ENCODE assay signal across 1 cellular context in the genomic region with DNA sequence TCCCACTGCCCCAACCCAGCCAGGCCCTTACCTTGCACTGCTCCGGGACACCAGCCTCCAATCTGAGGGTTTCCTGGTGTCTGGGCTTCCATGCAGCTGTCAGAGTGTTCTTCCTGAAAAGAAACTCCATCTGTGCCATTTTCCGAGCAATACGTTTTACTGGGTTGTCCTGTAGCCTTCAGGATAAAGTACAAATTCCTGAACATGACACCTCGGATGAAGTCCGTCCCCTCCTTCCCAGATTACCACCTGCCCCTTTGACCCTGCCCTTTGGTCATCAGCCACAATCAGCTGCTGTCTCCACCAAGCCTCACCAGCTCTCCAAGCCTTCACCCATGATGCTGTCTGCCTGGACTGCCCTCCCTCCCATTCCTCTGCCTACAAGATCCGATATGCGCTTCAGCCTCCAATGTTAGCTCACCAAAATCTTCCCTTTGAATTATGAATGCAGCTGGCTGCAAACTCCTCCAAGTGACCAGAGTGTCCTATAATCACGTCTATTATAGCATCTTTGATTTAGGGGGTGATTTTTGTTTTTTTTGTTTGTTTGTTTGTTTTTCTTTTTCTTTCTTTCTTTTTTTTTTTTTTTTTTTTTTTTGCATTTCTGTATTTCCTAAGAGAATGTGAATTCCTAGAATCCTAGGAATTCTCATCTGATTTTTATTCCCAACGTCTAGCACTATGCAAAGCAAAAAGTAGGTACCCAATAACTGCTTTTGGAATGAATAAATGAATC.
A peak's percentile ranks its signal among the peaks of the same experiment; 100 is the strongest.
TF ChIP-seq lines count a peak whose summit lies in the region.

No MANE protein-coding gene starts in this region.

TF ChIP-seq in HepG2, 621 proteins besides CTCF, POLR2A, EP300 and RAD21 (continued from another document and continues in another):
- TF ChIP-seq, protein P1, sequence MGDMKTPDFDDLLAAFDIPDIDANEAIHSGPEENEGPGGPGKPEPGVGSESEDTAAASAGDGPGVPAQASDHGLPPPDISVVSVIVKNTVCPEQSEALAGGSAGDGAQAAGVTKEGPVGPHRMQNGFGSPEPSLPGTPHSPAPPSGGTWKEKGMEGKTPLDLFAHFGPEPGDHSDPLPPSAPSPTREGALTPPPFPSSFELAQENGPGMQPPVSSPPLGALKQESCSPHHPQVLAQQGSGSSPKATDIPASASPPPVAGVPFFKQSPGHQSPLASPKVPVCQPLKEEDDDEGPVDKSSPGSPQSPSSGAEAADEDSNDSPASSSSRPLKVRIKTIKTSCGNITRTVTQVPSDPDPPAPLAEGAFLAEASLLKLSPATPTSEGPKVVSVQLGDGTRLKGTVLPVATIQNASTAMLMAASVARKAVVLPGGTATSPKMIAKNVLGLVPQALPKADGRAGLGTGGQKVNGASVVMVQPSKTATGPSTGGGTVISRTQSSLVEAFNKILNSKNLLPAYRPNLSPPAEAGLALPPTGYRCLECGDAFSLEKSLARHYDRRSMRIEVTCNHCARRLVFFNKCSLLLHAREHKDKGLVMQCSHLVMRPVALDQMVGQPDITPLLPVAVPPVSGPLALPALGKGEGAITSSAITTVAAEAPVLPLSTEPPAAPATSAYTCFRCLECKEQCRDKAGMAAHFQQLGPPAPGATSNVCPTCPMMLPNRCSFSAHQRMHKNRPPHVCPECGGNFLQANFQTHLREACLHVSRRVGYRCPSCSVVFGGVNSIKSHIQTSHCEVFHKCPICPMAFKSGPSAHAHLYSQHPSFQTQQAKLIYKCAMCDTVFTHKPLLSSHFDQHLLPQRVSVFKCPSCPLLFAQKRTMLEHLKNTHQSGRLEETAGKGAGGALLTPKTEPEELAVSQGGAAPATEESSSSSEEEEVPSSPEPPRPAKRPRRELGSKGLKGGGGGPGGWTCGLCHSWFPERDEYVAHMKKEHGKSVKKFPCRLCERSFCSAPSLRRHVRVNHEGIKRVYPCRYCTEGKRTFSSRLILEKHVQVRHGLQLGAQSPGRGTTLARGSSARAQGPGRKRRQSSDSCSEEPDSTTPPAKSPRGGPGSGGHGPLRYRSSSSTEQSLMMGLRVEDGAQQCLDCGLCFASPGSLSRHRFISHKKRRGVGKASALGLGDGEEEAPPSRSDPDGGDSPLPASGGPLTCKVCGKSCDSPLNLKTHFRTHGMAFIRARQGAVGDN (CRISPR knock-in tag; IDR thresholded peaks at IDR 0.05) = peak; percentile 68
- TF ChIP-seq SRSF4 (IDR thresholded peaks at IDR 0.05; ENCODE audit: low read depth, low read length, poor library complexity, severe bottlenecking) (no peak), POLR2AphosphoS2 (IDR thresholded peaks at IDR 0.05; ENCODE audit: low read depth, low read length) (no peak), ZFP1 (CRISPR knock-in tag; IDR thresholded peaks at IDR 0.05) (no peak; the same call in 1 of the 2 replicates), SIX1 (CRISPR knock-in tag; IDR thresholded peaks at IDR 0.05; ENCODE audit: borderline replicate concordance) (peak; percentile 85; the same call in 1 of the 2 replicates), ZNF598 (CRISPR knock-in tag; IDR thresholded peaks at IDR 0.05; ENCODE audit: borderline replicate concordance) (no peak), ERF (CRISPR knock-in tag; IDR thresholded peaks at IDR 0.05) (peak; percentile 91), ATF7-NPFF (CRISPR knock-in tag; IDR thresholded peaks at IDR 0.05; ENCODE audit: low read depth) (0 out of 2 replicates have a peak, but pooled peaks have one; percentile 70), IKZF4 (CRISPR knock-in tag; IDR thresholded peaks at IDR 0.05; ENCODE audit: borderline replicate concordance, low read depth, not compliant biosample characterization) (no peak), SOX13 (IDR thresholded peaks at IDR 0.05) (0 out of 2 replicates have a peak, but pooled peaks have one; percentile 16), SOX13 (CRISPR knock-in tag; conservative IDR thresholded peaks at IDR 0.05 in 1 of 2, IDR thresholded peaks at IDR 0.05 in 1 of 2) (peak in 1 of 2 experiments; percentile 87; a peak in 2 of 4 replicates), HMG20A (CRISPR knock-in tag; IDR thresholded peaks at IDR 0.05; ENCODE audit: borderline replicate concordance) (peak; percentile 85), NCOA5 (CRISPR knock-in tag; IDR thresholded peaks at IDR 0.05) (no peak), FOSL2 (CRISPR knock-in tag; IDR thresholded peaks at IDR 0.05) (peak; percentile 87), ZNF263 (CRISPR knock-in tag; IDR thresholded peaks at IDR 0.05) (no peak), JARID2 (CRISPR knock-in tag; IDR thresholded peaks at IDR 0.05; ENCODE audit: insufficient replicate concordance) (no peak), TCF7 (IDR thresholded peaks at IDR 0.05; ENCODE audit: low read depth) (peak; percentile 61), ZNF30 (CRISPR knock-in tag; IDR thresholded peaks at IDR 0.05) (no peak), SMAD3 (CRISPR knock-in tag; IDR thresholded peaks at IDR 0.05) (peak; percentile 68; the same call in 1 of the 2 replicates), ZFP37 (CRISPR knock-in tag; IDR thresholded peaks at IDR 0.05; ENCODE audit: borderline replicate concordance) (0 out of 2 replicates have a peak, but pooled peaks have one; percentile 18), CBX5 (CRISPR knock-in tag; IDR thresholded peaks at IDR 0.05; ENCODE audit: borderline replicate concordance) (peak; percentile 90; the same call in 1 of the 2 replicates), ZMYM3 (CRISPR knock-in tag; IDR thresholded peaks at IDR 0.05) (peak; percentile 93), CBX1 (IDR thresholded peaks at IDR 0.05; ENCODE audit: low read depth) (no peak), SRSF1 (optimal IDR thresholded peaks at IDR 0.05; ENCODE audit: low read depth, low read length) (no peak), ZKSCAN5 (CRISPR knock-in tag; IDR thresholded peaks at IDR 0.05) (no peak), ZNF10 (CRISPR knock-in tag; IDR thresholded peaks at IDR 0.05; ENCODE audit: borderline replicate concordance, low read depth) (no peak), PHF5A (CRISPR knock-in tag; IDR thresholded peaks at IDR 0.05; ENCODE audit: low read depth, unreplicated experiment) (no peak), ZNF772 (CRISPR knock-in tag; IDR thresholded peaks at IDR 0.05) (peak; percentile 85), RBM22 (optimal IDR thresholded peaks at IDR 0.05; ENCODE audit: low read length) (no peak), ZNF709 (CRISPR knock-in tag; IDR thresholded peaks at IDR 0.05) (0 out of 2 replicates have a peak, but pooled peaks have one; percentile 13), CEBPB (IDR thresholded peaks at IDR 0.05; ENCODE audit: borderline replicate concordance, low read depth, low read length) (no peak), KMT2B (CRISPR knock-in tag; IDR thresholded peaks at IDR 0.05) (peak; percentile 59; the same call in 1 of the 2 replicates), DNMT3B (CRISPR knock-in tag; conservative IDR thresholded peaks at IDR 0.05) (no peak), ZNF460 (CRISPR knock-in tag; IDR thresholded peaks at IDR 0.05; ENCODE audit: borderline replicate concordance) (peak; percentile 12; the same call in 1 of the 2 replicates), ZNF234 (CRISPR knock-in tag; conservative IDR thresholded peaks at IDR 0.05) (no peak), SRF (IDR thresholded peaks at IDR 0.05; ENCODE audit: low read depth, low read length) (no peak; the same call in 1 of the 2 replicates), ZNF205 (CRISPR knock-in tag; IDR thresholded peaks at IDR 0.05) (peak; percentile 77; the same call in 1 of the 2 replicates)
- TF ChIP-seq, protein P2, sequence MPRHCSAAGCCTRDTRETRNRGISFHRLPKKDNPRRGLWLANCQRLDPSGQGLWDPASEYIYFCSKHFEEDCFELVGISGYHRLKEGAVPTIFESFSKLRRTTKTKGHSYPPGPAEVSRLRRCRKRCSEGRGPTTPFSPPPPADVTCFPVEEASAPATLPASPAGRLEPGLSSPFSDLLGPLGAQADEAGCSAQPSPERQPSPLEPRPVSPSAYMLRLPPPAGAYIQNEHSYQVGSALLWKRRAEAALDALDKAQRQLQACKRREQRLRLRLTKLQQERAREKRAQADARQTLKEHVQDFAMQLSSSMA (CRISPR knock-in tag; IDR thresholded peaks at IDR 0.05) = no peak
- TF ChIP-seq, protein P3, sequence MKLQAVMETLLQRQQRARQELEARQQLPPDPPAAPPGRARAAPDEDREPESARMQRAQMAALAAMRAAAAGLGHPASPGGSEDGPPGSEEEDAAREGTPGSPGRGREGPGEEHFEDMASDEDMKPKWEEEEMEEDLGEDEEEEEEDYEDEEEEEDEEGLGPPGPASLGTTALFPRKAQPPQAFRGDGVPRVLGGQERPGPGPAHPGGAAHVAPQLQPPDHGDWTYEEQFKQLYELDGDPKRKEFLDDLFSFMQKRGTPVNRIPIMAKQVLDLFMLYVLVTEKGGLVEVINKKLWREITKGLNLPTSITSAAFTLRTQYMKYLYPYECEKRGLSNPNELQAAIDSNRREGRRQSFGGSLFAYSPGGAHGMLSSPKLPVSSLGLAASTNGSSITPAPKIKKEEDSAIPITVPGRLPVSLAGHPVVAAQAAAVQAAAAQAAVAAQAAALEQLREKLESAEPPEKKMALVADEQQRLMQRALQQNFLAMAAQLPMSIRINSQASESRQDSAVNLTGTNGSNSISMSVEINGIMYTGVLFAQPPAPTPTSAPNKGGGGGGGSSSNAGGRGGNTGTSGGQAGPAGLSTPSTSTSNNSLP (IDR thresholded peaks at IDR 0.05; ENCODE audit: low read depth, low read length) = peak; percentile 78
- TF ChIP-seq, protein P4, sequence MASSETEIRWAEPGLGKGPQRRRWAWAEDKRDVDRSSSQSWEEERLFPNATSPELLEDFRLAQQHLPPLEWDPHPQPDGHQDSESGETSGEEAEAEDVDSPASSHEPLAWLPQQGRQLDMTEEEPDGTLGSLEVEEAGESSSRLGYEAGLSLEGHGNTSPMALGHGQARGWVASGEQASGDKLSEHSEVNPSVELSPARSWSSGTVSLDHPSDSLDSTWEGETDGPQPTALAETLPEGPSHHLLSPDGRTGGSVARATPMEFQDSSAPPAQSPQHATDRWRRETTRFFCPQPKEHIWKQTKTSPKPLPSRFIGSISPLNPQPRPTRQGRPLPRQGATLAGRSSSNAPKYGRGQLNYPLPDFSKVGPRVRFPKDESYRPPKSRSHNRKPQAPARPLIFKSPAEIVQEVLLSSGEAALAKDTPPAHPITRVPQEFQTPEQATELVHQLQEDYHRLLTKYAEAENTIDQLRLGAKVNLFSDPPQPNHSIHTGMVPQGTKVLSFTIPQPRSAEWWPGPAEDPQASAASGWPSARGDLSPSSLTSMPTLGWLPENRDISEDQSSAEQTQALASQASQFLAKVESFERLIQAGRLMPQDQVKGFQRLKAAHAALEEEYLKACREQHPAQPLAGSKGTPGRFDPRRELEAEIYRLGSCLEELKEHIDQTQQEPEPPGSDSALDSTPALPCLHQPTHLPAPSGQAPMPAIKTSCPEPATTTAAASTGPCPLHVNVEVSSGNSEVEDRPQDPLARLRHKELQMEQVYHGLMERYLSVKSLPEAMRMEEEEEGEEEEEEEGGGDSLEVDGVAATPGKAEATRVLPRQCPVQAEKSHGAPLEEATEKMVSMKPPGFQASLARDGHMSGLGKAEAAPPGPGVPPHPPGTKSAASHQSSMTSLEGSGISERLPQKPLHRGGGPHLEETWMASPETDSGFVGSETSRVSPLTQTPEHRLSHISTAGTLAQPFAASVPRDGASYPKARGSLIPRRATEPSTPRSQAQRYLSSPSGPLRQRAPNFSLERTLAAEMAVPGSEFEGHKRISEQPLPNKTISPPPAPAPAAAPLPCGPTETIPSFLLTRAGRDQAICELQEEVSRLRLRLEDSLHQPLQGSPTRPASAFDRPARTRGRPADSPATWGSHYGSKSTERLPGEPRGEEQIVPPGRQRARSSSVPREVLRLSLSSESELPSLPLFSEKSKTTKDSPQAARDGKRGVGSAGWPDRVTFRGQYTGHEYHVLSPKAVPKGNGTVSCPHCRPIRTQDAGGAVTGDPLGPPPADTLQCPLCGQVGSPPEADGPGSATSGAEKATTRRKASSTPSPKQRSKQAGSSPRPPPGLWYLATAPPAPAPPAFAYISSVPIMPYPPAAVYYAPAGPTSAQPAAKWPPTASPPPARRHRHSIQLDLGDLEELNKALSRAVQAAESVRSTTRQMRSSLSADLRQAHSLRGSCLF (CRISPR knock-in tag; IDR thresholded peaks at IDR 0.05; ENCODE audit: borderline replicate concordance) = no peak
- TF ChIP-seq, protein P5, sequence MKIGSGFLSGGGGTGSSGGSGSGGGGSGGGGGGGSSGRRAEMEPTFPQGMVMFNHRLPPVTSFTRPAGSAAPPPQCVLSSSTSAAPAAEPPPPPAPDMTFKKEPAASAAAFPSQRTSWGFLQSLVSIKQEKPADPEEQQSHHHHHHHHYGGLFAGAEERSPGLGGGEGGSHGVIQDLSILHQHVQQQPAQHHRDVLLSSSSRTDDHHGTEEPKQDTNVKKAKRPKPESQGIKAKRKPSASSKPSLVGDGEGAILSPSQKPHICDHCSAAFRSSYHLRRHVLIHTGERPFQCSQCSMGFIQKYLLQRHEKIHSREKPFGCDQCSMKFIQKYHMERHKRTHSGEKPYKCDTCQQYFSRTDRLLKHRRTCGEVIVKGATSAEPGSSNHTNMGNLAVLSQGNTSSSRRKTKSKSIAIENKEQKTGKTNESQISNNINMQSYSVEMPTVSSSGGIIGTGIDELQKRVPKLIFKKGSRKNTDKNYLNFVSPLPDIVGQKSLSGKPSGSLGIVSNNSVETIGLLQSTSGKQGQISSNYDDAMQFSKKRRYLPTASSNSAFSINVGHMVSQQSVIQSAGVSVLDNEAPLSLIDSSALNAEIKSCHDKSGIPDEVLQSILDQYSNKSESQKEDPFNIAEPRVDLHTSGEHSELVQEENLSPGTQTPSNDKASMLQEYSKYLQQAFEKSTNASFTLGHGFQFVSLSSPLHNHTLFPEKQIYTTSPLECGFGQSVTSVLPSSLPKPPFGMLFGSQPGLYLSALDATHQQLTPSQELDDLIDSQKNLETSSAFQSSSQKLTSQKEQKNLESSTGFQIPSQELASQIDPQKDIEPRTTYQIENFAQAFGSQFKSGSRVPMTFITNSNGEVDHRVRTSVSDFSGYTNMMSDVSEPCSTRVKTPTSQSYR (CRISPR knock-in tag; IDR thresholded peaks at IDR 0.05; ENCODE audit: borderline replicate concordance) = peak; percentile 67; the same call in 1 of the 2 replicates
- TF ChIP-seq, protein P6, sequence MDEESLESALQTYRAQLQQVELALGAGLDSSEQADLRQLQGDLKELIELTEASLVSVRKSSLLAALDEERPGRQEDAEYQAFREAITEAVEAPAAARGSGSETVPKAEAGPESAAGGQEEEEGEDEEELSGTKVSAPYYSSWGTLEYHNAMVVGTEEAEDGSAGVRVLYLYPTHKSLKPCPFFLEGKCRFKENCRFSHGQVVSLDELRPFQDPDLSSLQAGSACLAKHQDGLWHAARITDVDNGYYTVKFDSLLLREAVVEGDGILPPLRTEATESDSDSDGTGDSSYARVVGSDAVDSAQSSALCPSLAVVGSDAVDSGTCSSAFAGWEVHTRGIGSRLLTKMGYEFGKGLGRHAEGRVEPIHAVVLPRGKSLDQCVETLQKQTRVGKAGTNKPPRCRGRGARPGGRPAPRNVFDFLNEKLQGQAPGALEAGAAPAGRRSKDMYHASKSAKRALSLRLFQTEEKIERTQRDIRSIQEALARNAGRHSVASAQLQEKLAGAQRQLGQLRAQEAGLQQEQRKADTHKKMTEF (CRISPR knock-in tag; IDR thresholded peaks at IDR 0.05) = peak; percentile 85
